In the genomic region with DNA sequence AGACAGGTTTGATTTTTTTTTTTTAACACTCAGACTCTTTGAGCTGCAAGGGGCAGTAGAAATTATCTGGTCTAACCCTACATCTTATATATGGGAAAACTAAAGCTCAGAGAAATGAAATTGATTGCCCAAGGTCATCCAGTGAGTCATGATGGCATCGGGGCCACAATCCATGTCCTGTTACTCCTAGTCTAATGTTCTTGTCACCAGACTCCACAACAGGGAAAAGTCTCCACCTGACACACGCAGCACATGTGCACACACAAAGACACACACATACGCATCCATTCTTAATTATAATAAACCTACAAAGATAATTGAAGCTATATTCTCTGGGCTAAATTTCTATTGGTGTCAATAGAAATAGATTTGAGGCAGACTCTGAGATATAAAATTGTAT, we compare ENCODE assay signal across 10 cellular contexts. TPM values are rescaled to one million over a fixed set of nuclear protein-coding genes. Genes with fewer than 3 reads are reported as not detected.
"Had no signal": no experiment of that assay in that cellular context is flagged by ENCODE, and none has a peak within 500 bp of the region (broad histone marks: within the 10 kb centered on the region; RNA-seq: fewer than 3 reads in every experiment).

No MANE protein-coding gene starts in this region.

- H3K27ac Mint-ChIP-seq: GM23338, HFFc6 had no signal

- ATAC-seq: GM23338, HCT116, K562 had no signal

- H3K9me3 ChIP-seq: HAP-1 had no signal

- H3K27ac ChIP-seq: HL-60 had no signal

- H2AFZ ChIP-seq: GM23338 had no signal

- H3K4me2 ChIP-seq: GM23338 had no signal

- H3K9me3 Mint-ChIP-seq: GM23338, HFFc6 had no signal

- DNase-seq: HFFc6, IMR-90 had no signal

- FAIRE-seq: H1, H54, K562 had no signal

- H3K4me3 ChIP-seq: GM23338, HAP-1, K562 had no signal

- H3K4me3 Mint-ChIP-seq: GM23338, HFFc6 had no signal

RNA-seq across cellular contexts. Expression of gene GPC3, which starts 48.4 kb away (rescaled TPM):
- total RNA-seq: HFFc6, HT1080, IMR-90 had no signal
- polyA plus RNA-seq: IMR-90, K562 had no signal
